Comparison of ENCODE assay signal across 9 cellular contexts in the genomic region with DNA sequence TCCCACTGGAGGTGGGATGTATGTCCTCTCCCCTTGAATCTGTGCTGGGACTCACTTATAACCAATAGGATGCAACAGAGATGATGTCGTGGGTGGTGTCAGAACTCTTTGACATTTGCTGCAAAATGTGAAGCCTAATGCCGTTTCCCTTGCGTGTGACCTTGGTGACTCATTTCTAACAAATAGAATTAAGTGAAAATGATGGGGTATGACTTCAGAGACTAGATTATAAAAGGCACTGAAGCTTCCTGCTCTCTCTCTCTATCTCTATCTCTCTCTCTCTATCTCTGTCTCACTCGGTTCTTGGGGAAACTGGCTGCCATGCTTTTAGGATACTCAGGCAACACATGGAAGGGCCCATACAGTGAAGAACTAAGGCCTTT.
DNase-seq lines count a peak whose midpoint lies in the region; TF ChIP-seq lines count a peak whose summit lies in the region.
"Had no signal": no experiment of that assay in that cellular context is flagged by ENCODE, and none has a peak within 500 bp of the region (broad histone marks: within the 10 kb centered on the region; RNA-seq: fewer than 3 reads in every experiment).

No MANE protein-coding gene starts in this region.

- no peak overlapping the region for H3K4me3 ChIP-seq in HEK293 (ENCODE audit: low read depth, low read length)
- H3K4me3 ChIP-seq in SJSA1, result no peak overlapping the region
- no peak overlapping the region for H3K4me3 ChIP-seq in fibroblast of pulmonary artery (replicated peaks; ENCODE audit: low read depth, low read length)
- no peak overlapping the region for H3K4me3 ChIP-seq in stomach
- H3K4me3 ChIP-seq in endodermal cell (ENCODE audit: low read length), result no peak overlapping the region
- H3K4me3 ChIP-seq: HAP-1 had no signal

- TF ChIP-seq CTCF in HEK293 (tag by site-specific recombination; IDR thresholded peaks at IDR 0.05), result no peak
- no peak for TF ChIP-seq CTCF in fibroblast of pulmonary artery (IDR thresholded peaks at IDR 0.05; ENCODE audit: low read length, missing control alignments)
- TF ChIP-seq CTCF in stomach (IDR thresholded peaks at IDR 0.05), result no peak
- no peak for TF ChIP-seq CTCF in endodermal cell (conservative IDR thresholded peaks at IDR 0.05)

- POLR2A ChIA-PET in HEK293 (lab: Yijun Ruan, JAX), result no interaction called here

- H3K27me3 ChIP-seq in SJSA1 (replicated peaks) (no peaks in the 10 kb centered on the region), stomach (no peaks in the 10 kb centered on the region), endodermal cell (ENCODE audit: control insufficient read depth, insufficient read depth, low read length, poor library complexity, severe bottlenecking) (no peaks in the 10 kb centered on the region)

- intact Hi-C loops in stomach (cut with DNase I; ENCODE audit: low total_unique reads), result no loop called here

- H3K9me3 ChIP-seq in HEK293 (ENCODE audit: control insufficient read depth, insufficient read depth, low read depth, low read length) (no peaks in the 10 kb centered on the region), SJSA1 (replicated peaks) (peaks cover 3% of the 10 kb centered on the region; the same call in 1 of the 2 replicates), stomach (no peaks in the 10 kb centered on the region), endodermal cell (ENCODE audit: control insufficient read depth, low read length) (no peaks in the 10 kb centered on the region)
- H3K9me3 ChIP-seq: HAP-1 had no signal

- no peak overlapping the region for H3K27ac Mint-ChIP-seq in endodermal cell

- no peak overlapping the region for H3K9ac ChIP-seq in endodermal cell (ENCODE audit: extremely low read depth, low read length, poor library complexity, severe bottlenecking)

- no peaks in the 10 kb centered on the region for H3K4me1 ChIP-seq in HEK293 (ENCODE audit: control insufficient read depth, insufficient read depth, low read length)
- peaks cover 55% of the 10 kb centered on the region for H3K4me1 ChIP-seq in SJSA1 (replicated peaks)
- peaks cover 0 to 6% (median 0%) of the 10 kb centered on the region in 4 donors for H3K4me1 ChIP-seq in stomach
- H3K4me1 ChIP-seq in endodermal cell (ENCODE audit: control insufficient read depth, insufficient read depth, low read length), result no peaks in the 10 kb centered on the region
- H3K4me1 ChIP-seq: HAP-1 had no signal

- H3K4me1 Mint-ChIP-seq in endodermal cell, result no peaks in the 10 kb centered on the region

- H3K9me3 Mint-ChIP-seq in endodermal cell, result no peaks in the 10 kb centered on the region

- DNase-seq in SJSA1 (ENCODE audit: low read depth in 1 of 2, low spot score in 2 of 2) (peak; percentile 67 to 79), fibroblast of pulmonary artery (ENCODE audit: low read depth) (peak; percentile 68), stomach (no peak), endodermal cell (no peak), NCI-H526 treated with DMSO at 0.1 percent for 48 hours (lab: John Stamatoyannopoulos, UW) (no peak)
- DNase-seq in activated naive CD4-positive, alpha-beta T cell treated with Interleukin-2 at 50 U/mL for 16 hours, result no peak
- DNase-seq: nucleus accumbens had no signal

- TF ChIP-seq POLR2A in stomach (IDR thresholded peaks at IDR 0.05), result no peak

- H3K4me3 Mint-ChIP-seq in endodermal cell, result no peak overlapping the region

- CTCF ChIA-PET in HEK293 (lab: Yijun Ruan, JAX), result interaction anchor here (0.6 kb wide), 2 partner anchors 120 to 863 kb away, joined by 3 read pairs; no protein-coding TSS in a partner anchor

- no peak for TF ChIP-seq EP300 in stomach (IDR thresholded peaks at IDR 0.05)

- peaks cover 11% of the 10 kb centered on the region for H3K27me3 Mint-ChIP-seq in endodermal cell (ENCODE audit: insufficient read depth)

- no peak overlapping the region for H3K27ac ChIP-seq in HEK293 (ENCODE audit: extremely low read depth, low read depth, low read length)
- H3K27ac ChIP-seq in SJSA1, result peak overlapping the region; percentile 97
- peak overlapping the region in 3 of 5 donors; percentile 6 to 34 (median 10) for H3K27ac ChIP-seq in stomach
- no peak overlapping the region for H3K27ac ChIP-seq in endodermal cell (ENCODE audit: low read depth, low read length)

- no peaks in the 10 kb centered on the region for H3K36me3 Mint-ChIP-seq in endodermal cell (ENCODE audit: low read depth)

- H3K36me3 ChIP-seq in HEK293 (ENCODE audit: control insufficient read depth in 2 of 2, insufficient read depth in 1 of 2, low read length in 2 of 2) (no peaks in the 10 kb centered on the region), SJSA1 (no peaks in the 10 kb centered on the region), stomach (no peaks in the 10 kb centered on the region), endodermal cell (ENCODE audit: control insufficient read depth, insufficient read depth, low read length) (no peaks in the 10 kb centered on the region)
- H3K36me3 ChIP-seq: HAP-1 had no signal

- 69 to 83% (median 81%) methylated on average over 4 of the region's 4 CpGs for WGBS in stomach, 5 donors
- 76% methylated on average over 4 of the region's 4 CpGs; no CpG with 5 or more reads in 1 of the 2 experiments for WGBS in endodermal cell (ENCODE audit: insufficient coverage in 1 of 2, insufficient read length in 1 of 2), 2 experiments

TF ChIP-seq in HEK293, 187 proteins besides CTCF, POLR2A, EP300 and RAD21 (continues in another document):
- TF ChIP-seq, protein P1, sequence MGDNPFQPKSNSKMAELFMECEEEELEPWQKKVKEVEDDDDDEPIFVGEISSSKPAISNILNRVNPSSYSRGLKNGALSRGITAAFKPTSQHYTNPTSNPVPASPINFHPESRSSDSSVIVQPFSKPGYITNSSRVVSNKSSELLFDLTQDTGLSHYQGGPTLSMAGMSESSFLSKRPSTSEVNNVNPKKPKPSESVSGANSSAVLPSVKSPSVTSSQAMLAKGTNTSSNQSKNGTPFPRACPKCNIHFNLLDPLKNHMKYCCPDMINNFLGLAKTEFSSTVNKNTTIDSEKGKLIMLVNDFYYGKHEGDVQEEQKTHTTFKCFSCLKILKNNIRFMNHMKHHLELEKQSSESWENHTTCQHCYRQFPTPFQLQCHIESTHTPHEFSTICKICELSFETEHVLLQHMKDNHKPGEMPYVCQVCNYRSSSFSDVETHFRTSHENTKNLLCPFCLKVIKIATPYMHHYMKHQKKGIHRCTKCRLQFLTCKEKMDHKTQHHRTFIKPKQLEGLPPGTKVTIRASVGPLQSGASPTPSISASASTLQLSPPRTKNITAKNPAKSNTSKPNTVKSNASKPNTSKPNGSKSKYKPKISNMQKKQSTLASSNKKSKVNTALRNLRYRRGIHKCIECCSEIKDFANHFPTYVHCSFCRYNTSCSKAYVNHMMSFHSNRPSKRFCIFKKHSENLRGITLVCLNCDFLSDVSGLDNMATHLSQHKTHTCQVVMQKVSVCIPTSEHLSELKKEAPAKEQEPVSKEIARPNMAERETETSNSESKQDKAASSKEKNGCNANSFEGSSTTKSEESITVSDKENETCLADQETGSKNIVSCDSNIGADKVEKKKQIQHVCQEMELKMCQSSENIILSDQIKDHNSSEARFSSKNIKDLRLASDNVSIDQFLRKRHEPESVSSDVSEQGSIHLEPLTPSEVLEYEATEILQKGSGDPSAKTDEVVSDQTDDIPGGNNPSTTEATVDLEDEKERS (tag by site-specific recombination; IDR thresholded peaks at IDR 0.05), result no peak
- TF ChIP-seq SCRT1 (tag by site-specific recombination; IDR thresholded peaks at IDR 0.05; ENCODE audit: borderline replicate concordance) (no peak), ZNF571 (tag by site-specific recombination; IDR thresholded peaks at IDR 0.05) (no peak), ZNF510 (tag by site-specific recombination; IDR thresholded peaks at IDR 0.05; ENCODE audit: insufficient replicate concordance) (no peak), ZFP41 (tag by site-specific recombination; IDR thresholded peaks at IDR 0.05; ENCODE audit: borderline replicate concordance) (no peak), ZNF248 (tag by site-specific recombination; IDR thresholded peaks at IDR 0.05) (no peak), ZNF560 (tag by site-specific recombination; IDR thresholded peaks at IDR 0.05; ENCODE audit: borderline replicate concordance) (no peak), SP2 (tag by site-specific recombination; IDR thresholded peaks at IDR 0.05) (no peak), ZNF670 (tag by site-specific recombination; IDR thresholded peaks at IDR 0.05; ENCODE audit: low read depth) (no peak), ZNF48 (tag by site-specific recombination; IDR thresholded peaks at IDR 0.05) (no peak), ZNF549 (tag by site-specific recombination; IDR thresholded peaks at IDR 0.05) (no peak), ZNF555 (tag by site-specific recombination; conservative IDR thresholded peaks at IDR 0.05) (no peak), ZNF266 (tag by site-specific recombination; IDR thresholded peaks at IDR 0.05; ENCODE audit: low read depth) (no peak), ZNF530 (tag by site-specific recombination; IDR thresholded peaks at IDR 0.05; ENCODE audit: low read depth) (no peak), ZNF658 (tag by site-specific recombination; IDR thresholded peaks at IDR 0.05) (no peak), SP3 (tag by site-specific recombination; IDR thresholded peaks at IDR 0.05) (peak; percentile 41), ZFP3 (tag by site-specific recombination; IDR thresholded peaks at IDR 0.05; ENCODE audit: low read depth) (no peak), ZNF747 (tag by site-specific recombination; IDR thresholded peaks at IDR 0.05) (no peak), ZNF121 (tag by site-specific recombination; IDR thresholded peaks at IDR 0.05) (no peak), SP7 (tag by site-specific recombination; IDR thresholded peaks at IDR 0.05) (peak; percentile 90), ZNF596 (tag by site-specific recombination; IDR thresholded peaks at IDR 0.05) (no peak), ZNF239 (tag by site-specific recombination; IDR thresholded peaks at IDR 0.05) (no peak), ZNF776 (tag by site-specific recombination; IDR thresholded peaks at IDR 0.05; ENCODE audit: borderline replicate concordance) (no peak), ZNF521 (tag by site-specific recombination; IDR thresholded peaks at IDR 0.05) (no peak)
- TF ChIP-seq, protein P2, sequence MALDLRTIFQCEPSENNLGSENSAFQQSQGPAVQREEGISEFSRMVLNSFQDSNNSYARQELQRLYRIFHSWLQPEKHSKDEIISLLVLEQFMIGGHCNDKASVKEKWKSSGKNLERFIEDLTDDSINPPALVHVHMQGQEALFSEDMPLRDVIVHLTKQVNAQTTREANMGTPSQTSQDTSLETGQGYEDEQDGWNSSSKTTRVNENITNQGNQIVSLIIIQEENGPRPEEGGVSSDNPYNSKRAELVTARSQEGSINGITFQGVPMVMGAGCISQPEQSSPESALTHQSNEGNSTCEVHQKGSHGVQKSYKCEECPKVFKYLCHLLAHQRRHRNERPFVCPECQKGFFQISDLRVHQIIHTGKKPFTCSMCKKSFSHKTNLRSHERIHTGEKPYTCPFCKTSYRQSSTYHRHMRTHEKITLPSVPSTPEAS (tag by site-specific recombination; IDR thresholded peaks at IDR 0.05), result no peak

Comparison
In these comparisons a context has a peak if more than half of its experiments do, and no peak if none do; other contexts are left out.
1. H3K27ac ChIP-seq: peak in SJSA1 (single experiment) and stomach (3 of 5); none in HEK293 (single experiment) and endodermal cell (single experiment).
2. DNase-seq: peak in SJSA1 (2 of 2) and fibroblast of pulmonary artery (single experiment); none in stomach (single experiment), activated naive CD4-positive, alpha-beta T cell treated with Interleukin-2 at 50 U/mL for 16 hours (single experiment), endodermal cell (single experiment) and NCI-H526 treated with DMSO at 0.1 percent for 48 hours (single experiment).